In genomic region chr13:42084722-42085121, GRCh38 we compare ENCODE assay signal across 25 cellular contexts.
"Had no signal": no experiment of that assay in that cellular context is flagged by ENCODE, and none has a peak within 500 bp of the region (broad histone marks: within the 10 kb centered on the region; RNA-seq: fewer than 3 reads in every experiment).

No MANE protein-coding gene starts in this region.

- H3K27ac Mint-ChIP-seq: T-cell; T-helper 1 cell treated with Interleukin-12 subunit alpha and Interleukin-12 subunit beta and Interleukin-4 antibody, amounts not matched to agents 30 μg/mL and 1 μg/mL, for 36 hours had no signal

- ATAC-seq: Panc1, PC-3, T-cell had no signal

- H3K4me3 Mint-ChIP-seq: T-cell; T-helper 1 cell treated with Interleukin-12 subunit alpha and Interleukin-12 subunit beta and Interleukin-4 antibody, amounts not matched to agents 30 μg/mL and 1 μg/mL, for 36 hours had no signal

- H3K27ac ChIP-seq: RWPE1 had no signal

- H3K9me3 Mint-ChIP-seq: T-helper 1 cell treated with Interleukin-12 subunit alpha and Interleukin-12 subunit beta and Interleukin-4 antibody, amounts not matched to agents 30 μg/mL and 1 μg/mL, for 36 hours had no signal

- H3K4me3 ChIP-seq: MG63 had no signal

- H3K9ac ChIP-seq: SK-N-SH had no signal

- H3K27me3 ChIP-seq: MG63 had no signal

- H3K4me2 ChIP-seq: SK-N-SH had no signal

- DNase-seq: Karpas-422, KBM-7, MG63, NCI-H1092, NCI-H1105 treated with DMSO at 0.1 percent for 48 hours, NCI-H1417 treated with DMSO at 0.1 percent for 48 hours, NCI-H146, NCI-H1694 treated with DMSO at 0.1 percent for 48 hours, NCI-H1930, NCI-H2081, NCI-H2171, NCI-H226, NCI-H446, NCI-H510A, NCI-H524 treated with DMSO at 0.1 percent for 48 hours, NCI-H69, NCI-H774, PC-3, SHP77, SK-N-SH, SW 1271, T-cell had no signal
